9 cellular contexts compared by ENCODE assay signal in genomic region chr1:11658542-11658941, GRCh38. TPM values are rescaled to one million over a fixed set of nuclear protein-coding genes. Genes with fewer than 3 reads are reported as not detected.
"Had no signal": no experiment of that assay in that cellular context is flagged by ENCODE, and none has a peak within 500 bp of the region (broad histone marks: within the 10 kb centered on the region; RNA-seq: fewer than 3 reads in every experiment).

No MANE protein-coding gene starts in this region.

- H3K9me3 ChIP-seq: HAP-1 had no signal

- ATAC-seq: HCT116 had no signal

- H3K27ac ChIP-seq: GM23248 had no signal

- H2AFZ ChIP-seq: GM23248 had no signal

- H3K4me3 ChIP-seq: GM23248, HAP-1 had no signal

- FAIRE-seq: HTR-8/SVneo had no signal

- DNase-seq: GM23248, GOT3, H7, HFFc6 had no signal

- H3K9ac ChIP-seq: GM23248 had no signal

RNA-seq across cellular contexts. Expression of gene FBXO2, which starts 4.3 kb away (rescaled TPM):
- total RNA-seq: HT-29 had no signal

RNA-seq across cellular contexts. Expression of gene FBXO6, which starts 5.5 kb away (rescaled TPM):
- total RNA-seq: HT-29 had no signal

RNA-seq across cellular contexts. Expression of gene DRAXIN, which starts 33.0 kb away (rescaled TPM):
- total RNA-seq: H4, HFFc6, HT-29 had no signal
